Comparison of ENCODE assay signal across 9 cellular contexts in genomic region chr12:79555006-79555925, GRCh38.
DNase-seq lines count a peak whose midpoint lies in the region; ATAC-seq and TF ChIP-seq lines count a peak whose summit lies in the region.
"Had no signal": no experiment of that assay in that cellular context is flagged by ENCODE, and none has a peak within 500 bp of the region (broad histone marks: within the 10 kb centered on the region; RNA-seq: fewer than 3 reads in every experiment).

No MANE protein-coding gene starts in this region.

- TF ChIP-seq POLR2A in Peyer's patch (IDR thresholded peaks at IDR 0.05): no peak
- no peak for TF ChIP-seq POLR2A in gastrocnemius medialis (IDR thresholded peaks at IDR 0.05)

- no peaks in the 10 kb centered on the region for H4K20me1 ChIP-seq in GM23338 (replicated peaks; ENCODE audit: insufficient read depth)

- H3K9me3 Mint-ChIP-seq in GM23338: peaks cover 28% of the 10 kb centered on the region

- H3K36me3 ChIP-seq in BE2C: no peaks in the 10 kb centered on the region
- peaks cover 6% of the 10 kb centered on the region; the same call in 1 of the 2 replicates for H3K36me3 ChIP-seq in GM23338 (ENCODE audit: insufficient read depth)
- H3K36me3 ChIP-seq in Peyer's patch: peaks cover 0 to 6% (median 0%) of the 10 kb centered on the region in 3 donors
- H3K36me3 ChIP-seq in gastrocnemius medialis: no peaks in the 10 kb centered on the region

- H3K27me3 ChIP-seq in BE2C (peaks cover 6% of the 10 kb centered on the region), GM23338 (ENCODE audit: insufficient read depth) (no peaks in the 10 kb centered on the region), Peyer's patch (no peaks in the 10 kb centered on the region), gastrocnemius medialis (no peaks in the 10 kb centered on the region)

- H3F3A ChIP-seq in GM23338 (replicated peaks; ENCODE audit: low read depth): peaks cover 4% of the 10 kb centered on the region; the same call in 1 of the 2 replicates

- no peaks in the 10 kb centered on the region for H3K9me2 ChIP-seq in GM23338 (ENCODE audit: insufficient read depth)

- ATAC-seq in GM23338 (no peak), gastrocnemius medialis (no peak), T-helper 17 cell (no peak), GM21825 (IDR thresholded peaks at IDR 0.05; ENCODE audit: unreplicated experiment) (no peak)

- H3K9me3 ChIP-seq in BE2C (no peaks in the 10 kb centered on the region), Peyer's patch (no peaks in the 10 kb centered on the region), gastrocnemius medialis (no peaks in the 10 kb centered on the region), T-helper 17 cell (ENCODE audit: control insufficient read depth, low read length, poor library complexity, severe bottlenecking) (no peaks in the 10 kb centered on the region)

- H3K4me1 Mint-ChIP-seq in GM23338 (peaks cover 42% of the 10 kb centered on the region), T-helper 17 cell (peaks cover 3% of the 10 kb centered on the region)

- in situ Hi-C loops in gastrocnemius medialis (cut with MboI; ENCODE audit: low sequenced_read_pairs in 4 of 4): loop anchor here (10.0 to 25.0 kb wide), 4 partner anchors 182 to 710 kb away; no protein-coding TSS in a partner anchor

- H2AFZ ChIP-seq in GM23338: no peak overlapping the region

- H3K4me3 Mint-ChIP-seq in GM23338: no peak overlapping the region
- H3K4me3 Mint-ChIP-seq in T-helper 17 cell: no peak overlapping the region

- intact Hi-C loops in gastrocnemius medialis (cut with DNase I; ENCODE audit: low total_unique reads): loop anchor here (5.0 to 10.0 kb wide), 2 partner anchors 190 to 717 kb away; no protein-coding TSS in a partner anchor

- H3K27me3 Mint-ChIP-seq in GM23338 (ENCODE audit: insufficient read depth, low read depth, poor library complexity) (peaks cover 4% of the 10 kb centered on the region), T-helper 17 cell (peaks cover 7% of the 10 kb centered on the region)

- peak overlapping the region; percentile 21; the same call in 1 of the 2 replicates for H3K27ac Mint-ChIP-seq in GM23338
- H3K27ac Mint-ChIP-seq in T-helper 17 cell: no peak overlapping the region

- H3K4me2 ChIP-seq in GM23338: no peak overlapping the region

- no peaks in the 10 kb centered on the region for H3K4me1 ChIP-seq in BE2C
- H3K4me1 ChIP-seq in GM23338 (ENCODE audit: insufficient read depth): peaks cover 43% of the 10 kb centered on the region
- peaks cover 0 to 19% (median 1%) of the 10 kb centered on the region in 4 donors for H3K4me1 ChIP-seq in Peyer's patch
- H3K4me1 ChIP-seq in gastrocnemius medialis: no peaks in the 10 kb centered on the region

- peak; percentile 66 for TF ChIP-seq CTCF in BE2C (IDR thresholded peaks at IDR 0.05; ENCODE audit: low read depth, low read length)
- peak; percentile 61 to 66 for TF ChIP-seq CTCF in GM23338 (conservative IDR thresholded peaks at IDR 0.05; ENCODE audit: low read depth in 2 of 2)
- TF ChIP-seq CTCF in Peyer's patch (IDR thresholded peaks at IDR 0.05): peak in 4 of 6 experiments; percentile 26 to 86 (median 84)
- peak in 3 of 5 experiments; percentile 23 to 32 (median 29) for TF ChIP-seq CTCF in gastrocnemius medialis (IDR thresholded peaks at IDR 0.05 in 4 of 5, conservative IDR thresholded peaks at IDR 0.05 in 1 of 5)

- peak overlapping the region; percentile 13; the same call in 1 of the 2 replicates for H3K27ac ChIP-seq in GM23338 (ENCODE audit: low read depth)
- peak overlapping the region in 1 of 4 donors; percentile 35 for H3K27ac ChIP-seq in Peyer's patch
- no peak overlapping the region for H3K27ac ChIP-seq in gastrocnemius medialis
- H3K27ac ChIP-seq: HL-60 had no signal

- DNase-seq in BE2C: no peak
- peak; percentile 44 for DNase-seq in GM23338 (ENCODE audit: low spot score)
- DNase-seq in Peyer's patch: no peak
- DNase-seq in fibroblast of peridontal ligament (ENCODE audit: extremely low read depth): peak; percentile 89
- DNase-seq in gastrocnemius medialis: no peak
- DNase-seq in stimulated activated CD4-positive, alpha-beta T cell treated with anti-CD3 and anti-CD28 coated beads, Interleukin-2, amount 100 ng/mL, for 48 hours: no peak
- DNase-seq in T-helper 17 cell: no peak

- H3K79me2 ChIP-seq in GM23338 (replicated peaks; ENCODE audit: insufficient read depth): 0 out of 2 replicates have a peak, but pooled peaks cover under 1% of the 10 kb centered on the region

- no peak overlapping the region for H3K4me3 ChIP-seq in BE2C (ENCODE audit: low read depth, low read length)
- no peak overlapping the region for H3K4me3 ChIP-seq in GM23338
- no peak overlapping the region for H3K4me3 ChIP-seq in Peyer's patch
- H3K4me3 ChIP-seq in gastrocnemius medialis: no peak overlapping the region

- H3K36me3 Mint-ChIP-seq in GM23338 (ENCODE audit: low read depth): peaks cover 71% of the 10 kb centered on the region
- H3K36me3 Mint-ChIP-seq in T-helper 17 cell (ENCODE audit: low read depth): no peaks in the 10 kb centered on the region

TF ChIP-seq in GM23338, 12 proteins besides CTCF, POLR2A, EP300 and RAD21 (continues in another document):
- TF ChIP-seq EZH2 (IDR thresholded peaks at IDR 0.05; ENCODE audit: low read depth, unreplicated experiment): no peak
- TF ChIP-seq, protein P1, sequence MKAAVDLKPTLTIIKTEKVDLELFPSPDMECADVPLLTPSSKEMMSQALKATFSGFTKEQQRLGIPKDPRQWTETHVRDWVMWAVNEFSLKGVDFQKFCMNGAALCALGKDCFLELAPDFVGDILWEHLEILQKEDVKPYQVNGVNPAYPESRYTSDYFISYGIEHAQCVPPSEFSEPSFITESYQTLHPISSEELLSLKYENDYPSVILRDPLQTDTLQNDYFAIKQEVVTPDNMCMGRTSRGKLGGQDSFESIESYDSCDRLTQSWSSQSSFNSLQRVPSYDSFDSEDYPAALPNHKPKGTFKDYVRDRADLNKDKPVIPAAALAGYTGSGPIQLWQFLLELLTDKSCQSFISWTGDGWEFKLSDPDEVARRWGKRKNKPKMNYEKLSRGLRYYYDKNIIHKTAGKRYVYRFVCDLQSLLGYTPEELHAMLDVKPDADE (IDR thresholded peaks at IDR 0.05): no peak
- TF ChIP-seq CREB1 (CRISPR knock-in tag; IDR thresholded peaks at IDR 0.05; ENCODE audit: low read depth): no peak
- no peak for TF ChIP-seq POLR2AphosphoS5 (IDR thresholded peaks at IDR 0.05; ENCODE audit: low read depth)
- TF ChIP-seq EZH2phosphoT487 (IDR thresholded peaks at IDR 0.05; ENCODE audit: unreplicated experiment): no peak
- no peak for TF ChIP-seq ZNF462 (CRISPR knock-in tag; IDR thresholded peaks at IDR 0.05)

Comparison
In these comparisons a context has a peak if more than half of its experiments do, and no peak if none do; other contexts are left out.
1. DNase-seq: peak in GM23338 (single experiment) and fibroblast of peridontal ligament (single experiment); none in BE2C (single experiment), Peyer's patch (0 of 3), gastrocnemius medialis (0 of 2), stimulated activated CD4-positive, alpha-beta T cell treated with anti-CD3 and anti-CD28 coated beads, Interleukin-2, amount 100 ng/mL, for 48 hours (0 of 2) and T-helper 17 cell (0 of 3).
2. CTCF ChIP-seq: peak in every context shown above with its lines; median percentile 84 in Peyer's patch; 66 in BE2C; 64 in GM23338; 29 in gastrocnemius medialis.